Comparison of ENCODE assay signal across 8 cellular contexts in the genomic region with DNA sequence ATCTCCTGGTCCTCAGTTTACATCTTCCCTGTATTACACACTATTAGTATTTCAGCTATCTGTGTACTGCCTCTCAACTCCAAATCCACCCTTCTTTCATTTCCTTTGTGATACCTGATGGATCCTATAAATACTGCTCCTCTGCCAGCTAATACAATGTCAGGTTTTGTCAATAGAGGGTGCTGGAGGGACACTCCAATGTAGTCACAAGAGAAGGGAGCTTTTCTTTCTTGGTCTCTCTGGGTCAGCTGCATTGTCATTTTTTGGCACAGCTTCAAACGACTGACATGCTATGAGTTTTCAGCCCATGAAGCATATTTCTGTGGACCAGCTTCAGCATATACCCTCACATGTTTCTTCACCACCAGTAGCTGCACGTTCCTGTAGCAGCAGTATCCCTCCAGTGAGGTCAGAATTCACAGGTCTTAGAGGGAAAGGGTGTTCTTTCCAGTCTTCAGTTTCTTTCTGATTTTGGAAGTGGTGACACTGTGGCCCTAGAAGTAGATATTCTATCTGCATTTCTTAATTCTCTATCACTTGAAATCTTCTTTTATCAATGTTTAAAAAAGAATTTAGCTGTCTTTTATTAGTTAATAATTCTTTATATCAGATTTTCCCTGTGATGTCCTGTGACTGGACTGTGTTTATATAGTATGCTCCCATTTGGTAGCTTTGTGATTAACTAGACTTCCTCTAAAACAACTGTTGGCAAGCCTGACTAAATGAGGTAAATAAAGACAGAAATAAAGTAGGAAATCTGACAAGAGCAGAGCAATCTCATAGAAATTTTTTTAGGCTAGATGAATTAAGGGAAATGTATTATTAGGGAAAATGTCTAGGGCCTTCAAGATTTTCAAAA.
DNase-seq lines count a peak whose midpoint lies in the region; ATAC-seq and TF ChIP-seq lines count a peak whose summit lies in the region.

No MANE protein-coding gene starts in this region.

- H3K9me3 ChIP-seq in RWPE2 (ENCODE audit: severe bottlenecking) (no peaks in the 10 kb centered on the region), upper lobe of right lung (no peaks in the 10 kb centered on the region)

- intact Hi-C loops in head of caudate nucleus (cut with DNase I): no loop called here
- intact Hi-C loops in upper lobe of right lung (cut with DNase I): no loop called here

- peak; percentile 89 for ATAC-seq in RWPE2 (ENCODE audit: low read depth)
- ATAC-seq in upper lobe of right lung: peak; percentile 37
- no peak for ATAC-seq in HG02970 (IDR thresholded peaks at IDR 0.05; ENCODE audit: low FRiP score, unreplicated experiment)

- H3K27ac ChIP-seq in HL-60 (replicated peaks) (no peak overlapping the region), RWPE2 (ENCODE audit: poor library complexity, severe bottlenecking) (no peak overlapping the region), upper lobe of right lung (no peak overlapping the region)

- DNase-seq in HL-60 (ENCODE audit: low read depth in 1 of 2, low spot score in 1 of 2) (peak in 1 of 2 experiments; percentile 16), RWPE2 (ENCODE audit: low spot score) (no peak), head of caudate nucleus (peak in 36 of 42 donors; percentile 4 to 73 (median 36)), upper lobe of right lung (no peak), AG08396 (ENCODE audit: low spot score) (no peak)
- no peak for DNase-seq in stimulated activated CD4-positive, alpha-beta T cell treated with anti-CD3 and anti-CD28 coated beads, Interleukin-2, amount 100 ng/mL, for 48 hours

- H3K4me3 ChIP-seq in GM12875 (ENCODE audit: low read depth, low read length) (no peak overlapping the region), HL-60 (replicated peaks; ENCODE audit: insufficient read depth, low read length) (no peak overlapping the region), RWPE2 (ENCODE audit: severe bottlenecking) (no peak overlapping the region), upper lobe of right lung (no peak overlapping the region)

- H3K27me3 ChIP-seq in HL-60 (ENCODE audit: insufficient read depth, poor library complexity, severe bottlenecking) (peaks cover 2% of the 10 kb centered on the region), RWPE2 (ENCODE audit: insufficient read depth, poor library complexity, severe bottlenecking) (peaks cover 9% of the 10 kb centered on the region), upper lobe of right lung (no peaks in the 10 kb centered on the region)

- H3K4me1 ChIP-seq in RWPE2 (ENCODE audit: insufficient read depth, poor library complexity, severe bottlenecking) (no peaks in the 10 kb centered on the region), upper lobe of right lung (no peaks in the 10 kb centered on the region)

- no peaks in the 10 kb centered on the region for H3K36me3 ChIP-seq in RWPE2 (ENCODE audit: low read depth)
- H3K36me3 ChIP-seq in upper lobe of right lung: no peaks in the 10 kb centered on the region

- TF ChIP-seq CTCF in GM12875 (IDR thresholded peaks at IDR 0.05; ENCODE audit: borderline replicate concordance, insufficient read depth, low read depth, low read length): peak; percentile 30; the same call in 1 of the 2 replicates
- peak; percentile 14 for TF ChIP-seq CTCF in HL-60 (IDR thresholded peaks at IDR 0.05; ENCODE audit: insufficient read depth, low read length)
- peak; percentile 84 for TF ChIP-seq CTCF in RWPE2 (IDR thresholded peaks at IDR 0.05; ENCODE audit: poor library complexity, severe bottlenecking)
- TF ChIP-seq CTCF in upper lobe of right lung (IDR thresholded peaks at IDR 0.05): no peak

Comparison
In these comparisons a context has a peak if more than half of its experiments do, and no peak if none do; other contexts are left out.
1. DNase-seq: peak in head of caudate nucleus (36 of 42); none in RWPE2 (single experiment), upper lobe of right lung (single experiment), AG08396 (single experiment) and stimulated activated CD4-positive, alpha-beta T cell treated with anti-CD3 and anti-CD28 coated beads, Interleukin-2, amount 100 ng/mL, for 48 hours (0 of 2).